In the genomic region with DNA sequence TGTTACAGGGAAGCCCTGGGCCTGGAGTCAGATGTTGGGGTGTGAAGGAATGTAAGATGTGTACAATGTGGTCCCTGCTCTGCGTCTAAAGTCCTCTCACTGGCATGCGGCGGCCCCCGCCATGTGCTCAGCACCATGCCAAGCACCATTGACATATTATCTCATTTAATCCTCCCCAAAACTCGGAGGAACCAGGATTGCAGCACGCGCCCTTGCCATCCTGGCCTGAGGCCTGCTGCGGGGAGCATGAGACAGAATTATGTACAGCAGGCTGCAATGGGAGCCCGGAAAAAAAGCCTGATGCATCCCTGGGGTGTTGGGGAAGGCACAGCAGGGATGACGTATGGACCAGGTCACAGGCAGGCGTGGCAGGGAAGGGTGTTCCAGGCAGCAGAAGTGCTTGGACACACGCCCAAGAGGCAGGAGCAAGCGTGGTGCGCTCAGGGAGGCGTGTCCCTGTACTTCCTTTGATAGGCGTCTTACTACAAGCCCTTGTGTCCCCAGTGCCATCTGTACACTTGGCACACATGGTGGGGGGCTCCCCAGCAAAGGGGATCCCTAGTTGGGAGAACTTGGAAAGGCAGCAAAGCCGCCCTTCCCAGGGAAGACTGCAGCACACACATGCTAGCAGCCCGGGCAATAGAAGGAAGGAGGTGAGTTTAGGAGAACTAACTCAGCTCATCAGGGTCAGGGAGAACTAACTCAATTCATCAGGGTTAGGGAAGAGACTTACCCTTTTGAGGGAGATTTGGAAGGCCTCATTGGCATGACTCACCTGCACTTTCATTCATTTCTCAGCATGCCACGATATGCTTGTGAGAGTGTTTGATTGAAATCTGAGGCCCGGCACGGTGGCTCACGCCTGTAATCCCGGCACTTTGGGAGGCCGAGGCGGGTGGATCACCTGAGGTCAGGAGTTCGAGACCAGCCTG, we compare ENCODE assay signal across 9 cellular contexts. TPM values are rescaled to one million over a fixed set of nuclear protein-coding genes. Genes with fewer than 3 reads are reported as not detected.
A peak's percentile ranks its signal among the peaks of the same experiment; 100 is the strongest.
DNase-seq lines count a peak whose midpoint lies in the region; FAIRE-seq and TF ChIP-seq lines count a peak whose summit lies in the region.
"Had no signal": no experiment of that assay in that cellular context is flagged by ENCODE, and none has a peak within 500 bp of the region (broad histone marks: within the 10 kb centered on the region; RNA-seq: fewer than 3 reads in every experiment).

No MANE protein-coding gene starts in this region.

- H3K79me2 ChIP-seq in PC-9 (ENCODE audit: low read depth) (peaks cover 33% of the 10 kb centered on the region), osteoblast (ENCODE audit: insufficient read depth, low read length) (peaks cover 43% of the 10 kb centered on the region), SK-N-SH (ENCODE audit: insufficient read depth) (peaks cover 4% of the 10 kb centered on the region; the same call in 1 of the 2 replicates)

- no peak for TF ChIP-seq CTCF in PC-9 (conservative IDR thresholded peaks at IDR 0.05)
- TF ChIP-seq CTCF in osteoblast (IDR thresholded peaks at IDR 0.05; ENCODE audit: extremely low read depth, low read depth, low read length), result no peak
- no peak for TF ChIP-seq CTCF in SK-N-SH (IDR thresholded peaks at IDR 0.05)

- H3K4me1 ChIP-seq in PC-9 (replicated peaks; ENCODE audit: insufficient read depth) (peaks cover 36% of the 10 kb centered on the region), osteoblast (ENCODE audit: insufficient read depth, low read length) (peaks cover 29% of the 10 kb centered on the region), SK-N-SH (ENCODE audit: control insufficient read depth in 1 of 2, insufficient read depth in 2 of 2, low read depth in 1 of 2, low read length in 1 of 2) (peaks cover 4 to 7% of the 10 kb centered on the region in 2 experiments; a peak in 2 of 4 replicates)

- DNase-seq in Daoy (ENCODE audit: low read depth) (peak; percentile 75), PC-9 (peak; percentile 84 to 89), fibroblast of gingiva (ENCODE audit: low read depth) (peak; percentile 33), osteoblast (ENCODE audit: insufficient read length, low spot score, missing footprints) (no peak), HTR-8/SVneo (ENCODE audit: insufficient read length, low spot score) (no peak), SK-N-SH (no peak), AG08396 (ENCODE audit: low spot score) (no peak), GOT3 (lab: John Stamatoyannopoulos, UW) (no peak)

- H3K27me3 ChIP-seq in PC-9 (ENCODE audit: insufficient read depth, low read depth) (no peaks in the 10 kb centered on the region), osteoblast (ENCODE audit: insufficient read depth, low read length) (no peaks in the 10 kb centered on the region), SK-N-SH (ENCODE audit: insufficient read depth) (no peaks in the 10 kb centered on the region)

- H3F3A ChIP-seq in PC-9 (ENCODE audit: insufficient read depth, low read depth), result peaks cover 39% of the 10 kb centered on the region
- no peaks in the 10 kb centered on the region for H3F3A ChIP-seq in SK-N-SH (replicated peaks; ENCODE audit: insufficient read depth)

- H3K36me3 ChIP-seq in PC-9 (ENCODE audit: low read depth) (no peaks in the 10 kb centered on the region), osteoblast (ENCODE audit: insufficient read depth, low read length) (no peaks in the 10 kb centered on the region), SK-N-SH (replicated peaks in 1 of 2; ENCODE audit: control insufficient read depth in 1 of 2, insufficient read depth in 2 of 2, low read length in 1 of 2) (no peaks in the 10 kb centered on the region)

- CTCF ChIA-PET in PC-9 (lab: Charles Lee), result no interaction called here
- CTCF ChIA-PET in SK-N-SH (lab: Yijun Ruan, JAX), result interaction anchor here (2.8 kb wide), 1 partner anchor 20 kb away, joined by 15 read pairs; no protein-coding TSS in a partner anchor

- H3K9me3 ChIP-seq in PC-9 (ENCODE audit: insufficient read depth, low read depth), result no peaks in the 10 kb centered on the region
- no peaks in the 10 kb centered on the region for H3K9me3 ChIP-seq in osteoblast (ENCODE audit: low read depth, low read length)
- H3K9me3 ChIP-seq in SK-N-SH, result no peaks in the 10 kb centered on the region

- WGBS in SK-N-SH (ENCODE audit: low lambda C conversion rate), result 89% methylated on average over 20 of the region's 26 CpGs

- intact Hi-C loops in PC-9 (cut with micrococcal nuclease; ENCODE audit: unreplicated experiment), result loop anchor here (1.0 kb wide), 1 partner anchor 17 kb away; no protein-coding TSS in a partner anchor

- BruUV-seq in PC-9 (replicated peaks; lab: Mats Ljungman, UMichigan), result TSS peak; percentile 79

- peak overlapping the region; percentile 56 for H3K4me2 ChIP-seq in PC-9
- no peak overlapping the region for H3K4me2 ChIP-seq in osteoblast (ENCODE audit: insufficient read depth, low read length)
- H3K4me2 ChIP-seq in SK-N-SH, result no peak overlapping the region

- H3K9ac ChIP-seq in SK-N-SH, result no peak overlapping the region

- H3K27ac ChIP-seq in PC-9, result peak overlapping the region; percentile 85
- peak overlapping the region; percentile 20 for H3K27ac ChIP-seq in osteoblast (ENCODE audit: low read depth, low read length)
- H3K27ac ChIP-seq in SK-N-SH (ENCODE audit: low read depth in 2 of 2, low read length in 1 of 2), result no peak overlapping the region

- no peak for TF ChIP-seq RAD21 in SK-N-SH (IDR thresholded peaks at IDR 0.05; ENCODE audit: low read length)

- H3K9me2 ChIP-seq in PC-9 (ENCODE audit: insufficient read depth) (no peaks in the 10 kb centered on the region), SK-N-SH (no peaks in the 10 kb centered on the region)

- no peaks in the 10 kb centered on the region for H4K20me1 ChIP-seq in PC-9 (ENCODE audit: insufficient read depth)
- peaks cover 12% of the 10 kb centered on the region for H4K20me1 ChIP-seq in osteoblast (ENCODE audit: insufficient read depth, low read length)
- no peaks in the 10 kb centered on the region for H4K20me1 ChIP-seq in SK-N-SH (ENCODE audit: insufficient read depth)

- H3K4me3 ChIP-seq in PC-9 (no peak overlapping the region), osteoblast (ENCODE audit: insufficient read depth, low read length) (no peak overlapping the region), SK-N-SH (ENCODE audit: low read depth in 2 of 2, low read length in 1 of 2) (no peak overlapping the region)

- TF ChIP-seq EP300 in SK-N-SH (IDR thresholded peaks at IDR 0.05; ENCODE audit: borderline replicate concordance in 1 of 2, low read depth in 1 of 2, low read length in 1 of 2), result no peak

- H2AFZ ChIP-seq in PC-9, result no peak overlapping the region
- no peak overlapping the region for H2AFZ ChIP-seq in osteoblast (ENCODE audit: low read length)
- H2AFZ ChIP-seq in SK-N-SH (ENCODE audit: low read depth), result no peak overlapping the region

- FAIRE-seq in HTR-8/SVneo (lab: Jason Lieb, UNC), result no peak
- FAIRE-seq: RCC 7860 had no signal

- POLR2A ChIA-PET in PC-9 (lab: Charles Lee; ENCODE audit: unreplicated experiment) (interaction anchor here (0.6 kb wide), 1 partner anchor 435 kb away, joined by 4 read pairs; no protein-coding TSS in a partner anchor), SK-N-SH (lab: Yijun Ruan, JAX) (no interaction called here)

TF ChIP-seq in SK-N-SH, 30 proteins besides CTCF, POLR2A, EP300 and RAD21 (continues in another document):
- TF ChIP-seq GABPA (IDR thresholded peaks at IDR 0.05; ENCODE audit: low read depth), result no peak
- TF ChIP-seq USF2 (IDR thresholded peaks at IDR 0.05; ENCODE audit: borderline replicate concordance, low read depth, low read length), result no peak
- no peak for TF ChIP-seq SIN3A (IDR thresholded peaks at IDR 0.05; ENCODE audit: borderline replicate concordance, low read depth, low read length)
- no peak for TF ChIP-seq EZH2phosphoT487 (IDR thresholded peaks at IDR 0.05; ENCODE audit: borderline replicate concordance, low read depth)
- no peak for TF ChIP-seq FOXJ3 (CRISPR knock-in tag; IDR thresholded peaks at IDR 0.05)
- no peak for TF ChIP-seq USF1 (IDR thresholded peaks at IDR 0.05; ENCODE audit: borderline replicate concordance, low read depth)

RNA-seq across cellular contexts. Expression of gene EVI5L, which starts 3.5 kb away (rescaled TPM):
- 9.3 and 11.7 TPM in 2 replicates for total RNA-seq in Daoy (2014; rRNA removed; shearing (Covaris generic))
- total RNA-seq in PC-9 (2021), result 13.1 and 19.2 TPM in 2 replicates
- total RNA-seq in osteoblast, result 24.8 and 26.1 TPM in 2 replicates
- polyA plus RNA-seq in SK-N-SH (2012; rRNA removed), result 8.5 and 9.7 TPM in 2 replicates
- polyA plus RNA-seq in SK-N-SH (2012; cell fraction: cytosol; rRNA removed), result 4.9 and 8.5 TPM in 2 replicates
- 16.4 and 17.9 TPM in 2 replicates for polyA plus RNA-seq in SK-N-SH (2012; cell fraction: nucleus; rRNA removed)

RNA-seq across cellular contexts. Expression of gene PRR36, which starts 40.7 kb away (rescaled TPM):
- not detected in 2 replicates for total RNA-seq in Daoy (2014; rRNA removed; shearing (Covaris generic))
- total RNA-seq in PC-9 (2021), result 12.9 and 20.3 TPM in 2 replicates
- under 0.01 TPM in 1 of 2 replicates, not detected in the other for total RNA-seq in osteoblast
- polyA plus RNA-seq in SK-N-SH (2012; rRNA removed), result 0.10 and 0.18 TPM in 2 replicates
- polyA plus RNA-seq in SK-N-SH (2012; cell fraction: cytosol; rRNA removed), result 0.23 and 0.29 TPM in 2 replicates
- 1.1 and 1.5 TPM in 2 replicates for polyA plus RNA-seq in SK-N-SH (2012; cell fraction: nucleus; rRNA removed)

RNA-seq across cellular contexts. Expression of gene LRRC8E, which starts 54.8 kb away (rescaled TPM):
- 8.5 and 11.8 TPM in 2 replicates for total RNA-seq in Daoy (2014; rRNA removed; shearing (Covaris generic))
- total RNA-seq in PC-9 (2021) (24.1 and 24.4 TPM in 2 replicates), osteoblast (10.5 and 17.4 TPM in 2 replicates)
- 0.02 and 0.23 TPM in 2 replicates for polyA plus RNA-seq in SK-N-SH (2012; rRNA removed)
- polyA plus RNA-seq in SK-N-SH (2012; cell fraction: cytosol; rRNA removed), result 0.03 and 0.16 TPM in 2 replicates
- 0.08 and 0.15 TPM in 2 replicates for polyA plus RNA-seq in SK-N-SH (2012; cell fraction: nucleus; rRNA removed)

Comparison
In these comparisons a context has a peak if more than half of its experiments do, and no peak if none do; other contexts are left out.
1. DNase-seq: peak in Daoy (single experiment), PC-9 (2 of 2) and fibroblast of gingiva (single experiment); none in osteoblast (single experiment), HTR-8/SVneo (single experiment), SK-N-SH (single experiment), AG08396 (single experiment) and GOT3 (single experiment).
2. H3K27ac ChIP-seq: peak in PC-9 (single experiment) and osteoblast (single experiment); none in SK-N-SH (0 of 2).
3. RNA of gene PRR36, which starts 40.7 kb away (total RNA-seq): 12.9 to 20.3 TPM in PC-9; not detected in Daoy and under 0.01 TPM in osteoblast; every median in the first group is over 10 times any median in the second.